Comparison of ENCODE assay signal across 19 cellular contexts in the genomic region with DNA sequence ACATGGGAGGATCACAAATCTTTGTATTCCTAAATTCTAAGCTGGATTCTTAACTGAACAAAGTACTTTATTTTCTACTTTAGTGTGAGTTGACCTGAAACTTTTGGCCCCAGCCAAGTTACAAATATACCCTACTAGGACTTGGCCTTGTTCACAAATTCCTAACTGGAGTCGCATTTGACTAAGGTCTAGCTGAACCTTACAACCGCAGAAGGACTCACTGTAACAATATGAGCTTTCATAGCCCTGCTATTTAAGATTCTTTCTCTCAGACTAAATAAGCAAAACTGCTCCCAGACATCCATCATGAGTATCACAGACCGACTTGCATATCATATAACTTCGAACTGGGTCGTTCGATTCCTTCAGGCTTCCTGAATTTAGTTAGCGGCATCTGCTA. TPM values are rescaled to one million over a fixed set of nuclear protein-coding genes. Genes with fewer than 3 reads are reported as not detected.
DNase-seq lines count a peak whose midpoint lies in the region; ATAC-seq and TF ChIP-seq lines count a peak whose summit lies in the region.
"Had no signal": no experiment of that assay in that cellular context is flagged by ENCODE, and none has a peak within 500 bp of the region (broad histone marks: within the 10 kb centered on the region; RNA-seq: fewer than 3 reads in every experiment).

No MANE protein-coding gene starts in this region.

- CTCF ChIA-PET in RWPE1 (lab: Yijun Ruan, JAX) = no interaction called here

- H3K4me1 Mint-ChIP-seq in effector memory CD8-positive, alpha-beta T cell (ENCODE audit: low read depth in 2 of 2) = no peaks in the 10 kb centered on the region

- H3K27me3 Mint-ChIP-seq in effector memory CD8-positive, alpha-beta T cell = no peaks in the 10 kb centered on the region
- H3K27me3 Mint-ChIP-seq: CD4-positive, alpha-beta T cell had no signal

- peaks cover 0 to 9% of the 10 kb centered on the region in 2 donors for H3K9me3 Mint-ChIP-seq in effector memory CD8-positive, alpha-beta T cell

- DNase-seq in G401 (ENCODE audit: low spot score) (peak; percentile 3), astrocyte of the cerebellum (ENCODE audit: low read depth) (peak; percentile 32), fibroblast of peridontal ligament (ENCODE audit: extremely low read depth) (peak; percentile 48), adrenal gland (no peak), RWPE1 (ENCODE audit: low spot score) (no peak)
- DNase-seq in effector memory CD8-positive, alpha-beta T cell = no peak
- DNase-seq: BE2C; CD4-positive, alpha-beta T cell; EL; KG1; NCI-H1105 treated with DMSO at 0.1 percent for 48 hours; NCI-H1694; NCI-H226; NCI-H524; NCI-H82; RPMI8226 had no signal

- WGBS in adrenal gland, 4 donors = 57 to 84% (median 79%) methylated on average over 7 of the region's 7 CpGs

- intact Hi-C loops in adrenal gland (cut with DNase I) = no loop called here

- H3K27ac ChIP-seq in subcutaneous abdominal adipose tissue (ENCODE audit: low read depth, low read length) (peak overlapping the region; percentile 39), adrenal gland (no peak overlapping the region), RWPE1 (no peak overlapping the region)

- H3K4me3 ChIP-seq in astrocyte of the cerebellum (ENCODE audit: low read depth, low read length) (no peak overlapping the region), subcutaneous abdominal adipose tissue (ENCODE audit: low read depth in 1 of 5, low read length in 5 of 5) (no peak overlapping the region), adrenal gland (no peak overlapping the region)

- TF ChIP-seq POLR2A in adrenal gland (IDR thresholded peaks at IDR 0.05) = no peak

- H3K4me1 ChIP-seq in subcutaneous abdominal adipose tissue (ENCODE audit: control insufficient read depth in 5 of 5, insufficient read depth in 5 of 5, low read length in 5 of 5) (peaks cover 2 to 39% (median 10%) of the 10 kb centered on the region in 5 donors), adrenal gland (replicated peaks in 1 of 2) (no peaks in the 10 kb centered on the region)
- H3K4me1 ChIP-seq: BE2C had no signal

- no peak overlapping the region for H3K4me3 Mint-ChIP-seq in effector memory CD8-positive, alpha-beta T cell
- H3K4me3 Mint-ChIP-seq: CD4-positive, alpha-beta T cell had no signal

- H3K9me3 ChIP-seq in subcutaneous abdominal adipose tissue (ENCODE audit: control insufficient read depth in 5 of 5, low read length in 5 of 5) (no peaks in the 10 kb centered on the region), adrenal gland (replicated peaks in 1 of 3) (no peaks in the 10 kb centered on the region)
- H3K9me3 ChIP-seq: BE2C had no signal

- H3K36me3 ChIP-seq in subcutaneous abdominal adipose tissue (ENCODE audit: control insufficient read depth in 5 of 5, insufficient read depth in 5 of 5, low read length in 5 of 5) = no peaks in the 10 kb centered on the region
- H3K36me3 ChIP-seq in adrenal gland (replicated peaks in 1 of 2) = no peaks in the 10 kb centered on the region
- H3K36me3 ChIP-seq: BE2C had no signal

- no peak for ATAC-seq in effector memory CD8-positive, alpha-beta T cell (replicated peaks)
- no peak for ATAC-seq in GM18870 (IDR thresholded peaks at IDR 0.05; ENCODE audit: unreplicated experiment)
- ATAC-seq: HepG2 had no signal

- H3K36me3 Mint-ChIP-seq in effector memory CD8-positive, alpha-beta T cell (ENCODE audit: insufficient read depth) = no peaks in the 10 kb centered on the region

- no peak for TF ChIP-seq CTCF in astrocyte of the cerebellum (IDR thresholded peaks at IDR 0.05; ENCODE audit: low read depth, low read length, missing control alignments)
- no peak for TF ChIP-seq CTCF in adrenal gland (IDR thresholded peaks at IDR 0.05)
- no peak for TF ChIP-seq CTCF in RWPE1 (conservative IDR thresholded peaks at IDR 0.05; ENCODE audit: low read depth)

- in situ Hi-C loops in G401 (cut with HindIII; ENCODE audit: low sequenced_read_pairs) = no loop called here
- in situ Hi-C loops in astrocyte of the cerebellum (cut with HindIII; ENCODE audit: low sequenced_read_pairs) = no loop called here

- POLR2A ChIA-PET in RWPE1 (lab: Yijun Ruan, JAX; ENCODE audit: low non-redundant PET) = no interaction called here

- no peak overlapping the region for H3K27ac Mint-ChIP-seq in effector memory CD8-positive, alpha-beta T cell
- H3K27ac Mint-ChIP-seq: CD4-positive, alpha-beta T cell had no signal

- H3K27me3 ChIP-seq in subcutaneous abdominal adipose tissue (ENCODE audit: control insufficient read depth in 5 of 5, insufficient read depth in 4 of 5, low read length in 5 of 5) (no peaks in the 10 kb centered on the region), adrenal gland (no peaks in the 10 kb centered on the region)
- H3K27me3 ChIP-seq: BE2C had no signal

- no peak overlapping the region for H3K9ac ChIP-seq in subcutaneous abdominal adipose tissue (ENCODE audit: low read length in 5 of 5)

RNA-seq across cellular contexts. Expression of a gene that starts 28.3 kb away (rescaled TPM):
- 0.06 TPM in 1 of 2 replicates, not detected in the other for total RNA-seq in G401 (2014; rRNA removed; shearing (Covaris generic))
- 10 to 100 TPM in 7 of 8 donors, 1 to 10 TPM in 1; 5.1 to 51.2 (median 18.0) TPM for total RNA-seq in adrenal gland
- polyA plus RNA-seq in adrenal gland = 10 to 100 TPM; 16.8 to 37.8 (median 29.9) TPM
- total RNA-seq: CD4-positive, alpha-beta T cell had no signal

Comparison
In these comparisons a context has a peak if more than half of its experiments do, and no peak if none do; other contexts are left out.
1. DNase-seq: peak in G401 (single experiment), astrocyte of the cerebellum (single experiment) and fibroblast of peridontal ligament (single experiment); none in effector memory CD8-positive, alpha-beta T cell (0 of 3), adrenal gland (0 of 7) and RWPE1 (single experiment).